Comparison of ENCODE assay signal across 8 cellular contexts in genomic region chr5:150485770-150486401, GRCh38. TPM values are rescaled to one million over a fixed set of nuclear protein-coding genes. Genes with fewer than 3 reads are reported as not detected.
DNase-seq lines count a peak whose midpoint lies in the region; ATAC-seq, FAIRE-seq and TF ChIP-seq lines count a peak whose summit lies in the region.

No MANE protein-coding gene starts in this region.

- H3K36me3 ChIP-seq in MG63 = peaks cover 36% of the 10 kb centered on the region

- DNase-seq in NCI-H1436 (lab: John Stamatoyannopoulos, UW) = peak; percentile 27
- no peak for DNase-seq in NCI-H1436 treated with DMSO at 0.1 percent for 48 hours (lab: John Stamatoyannopoulos, UW)
- DNase-seq in MG63 = peak; percentile 90
- DNase-seq in activated gamma-delta T cell treated with Interleukin-2 at 50 U/mL for 16 hours = peak; percentile 11
- DNase-seq in frontal cortex (ENCODE audit: low spot score in 2 of 2) = peak; percentile 78 to 83
- no peak for DNase-seq in omental fat pad (ENCODE audit: low spot score)

- no peak for TF ChIP-seq CTCF in omental fat pad (IDR thresholded peaks at IDR 0.05)

- FAIRE-seq in frontal cortex (lab: Jason Lieb, UNC) = no peak

- no peaks in the 10 kb centered on the region; the same call in 1 of the 2 replicates for H3K9me3 ChIP-seq in MG63

- H3K4me3 ChIP-seq in MG63 = peak overlapping the region; percentile 99

- ATAC-seq in omental fat pad (ENCODE audit: low FRiP score) (peak; percentile 58), HG02763 (IDR thresholded peaks at IDR 0.05; ENCODE audit: unreplicated experiment) (no peak), HG02938 (IDR thresholded peaks at IDR 0.05; ENCODE audit: unreplicated experiment) (no peak)

- H3K27me3 ChIP-seq in MG63 = no peaks in the 10 kb centered on the region

RNA-seq across cellular contexts. Expression of gene NDST1, which starts 22.0 kb away (rescaled TPM):
- total RNA-seq in MG63 (2014; rRNA removed; shearing (Covaris generic); ENCODE audit: low replicate concordance) = 101 and 142 TPM in 2 replicates
- 16.3 TPM for total RNA-seq in frontal cortex
- total RNA-seq in omental fat pad = 10 to 100 TPM; 45.4 to 86.5 (median 81.2) TPM

RNA-seq across cellular contexts. Expression of gene RPS14, which starts 36.3 kb away (rescaled TPM):
- 6,735 and 8,677 TPM in 2 replicates for total RNA-seq in MG63 (2014; rRNA removed; shearing (Covaris generic); ENCODE audit: low replicate concordance)
- total RNA-seq in frontal cortex = 3,224 TPM
- 1,000 to 10,000 TPM; 2,241 to 3,327 (median 3,027) TPM for total RNA-seq in omental fat pad

Comparison
In these comparisons a context has a peak if more than half of its experiments do, and no peak if none do; other contexts are left out.
1. DNase-seq: peak in NCI-H1436 (single experiment), MG63 (single experiment), activated gamma-delta T cell treated with Interleukin-2 at 50 U/mL for 16 hours (single experiment) and frontal cortex (2 of 2); none in NCI-H1436 treated with DMSO at 0.1 percent for 48 hours (single experiment) and omental fat pad (single experiment).